24 cellular contexts compared by ENCODE assay signal in genomic region chr9:69535911-69536310, GRCh38.
A peak's percentile ranks its signal among the peaks of the same experiment; 100 is the strongest.
DNase-seq lines count a peak whose midpoint lies in the region; ATAC-seq and TF ChIP-seq lines count a peak whose summit lies in the region.
"Had no signal": no experiment of that assay in that cellular context is flagged by ENCODE, and none has a peak within 500 bp of the region (broad histone marks: within the 10 kb centered on the region; RNA-seq: fewer than 3 reads in every experiment).

No MANE protein-coding gene starts in this region.

- no peak overlapping the region for H3K9ac ChIP-seq in fibroblast of lung (ENCODE audit: insufficient read depth, low read length)

- POLR2A ChIA-PET in BJ (lab: Charles Lee), result no interaction called here

- H3K36me3 ChIP-seq in BJ (ENCODE audit: control insufficient read depth, insufficient read depth, low read length) (no peaks in the 10 kb centered on the region), fibroblast of lung (ENCODE audit: control insufficient read depth, insufficient read depth, low read length) (no peaks in the 10 kb centered on the region)
- H3K36me3 ChIP-seq: gastrocnemius medialis, upper lobe of right lung, WERI-Rb-1 had no signal

- H4K20me1 ChIP-seq in fibroblast of lung (ENCODE audit: control insufficient read depth, extremely low read depth, insufficient read depth, low read length), result no peaks in the 10 kb centered on the region

- no peak overlapping the region for H2AFZ ChIP-seq in fibroblast of lung (ENCODE audit: low read length)
- H2AFZ ChIP-seq: GM23338 had no signal

- H3K79me2 ChIP-seq in fibroblast of lung (ENCODE audit: control insufficient read depth, insufficient read depth, low read length), result no peaks in the 10 kb centered on the region

- no peak overlapping the region for H3K4me2 ChIP-seq in fibroblast of lung (ENCODE audit: extremely low read depth, insufficient read depth, low read length)
- H3K4me2 ChIP-seq: GM23338 had no signal

- H3K4me3 ChIP-seq in BJ (ENCODE audit: low read depth, low read length) (no peak overlapping the region), fibroblast of lung (replicated peaks in 1 of 4; ENCODE audit: control extremely low read depth in 1 of 4, insufficient read depth in 1 of 4, low read depth in 3 of 4, low read length in 4 of 4) (no peak overlapping the region), skeletal muscle cell (ENCODE audit: low read depth, low read length) (no peak overlapping the region)
- H3K4me3 ChIP-seq: gastrocnemius medialis, GM23338, upper lobe of right lung had no signal

- H3K27ac ChIP-seq in fibroblast of lung (ENCODE audit: insufficient read depth, low read length), result peak overlapping the region; percentile 9
- H3K27ac ChIP-seq: gastrocnemius medialis, upper lobe of right lung, WERI-Rb-1 had no signal

- CTCF ChIA-PET in BJ (lab: Yijun Ruan, JAX), result no interaction called here

- H3K9me3 ChIP-seq in fibroblast of lung (ENCODE audit: control insufficient read depth, insufficient read depth, low read depth, low read length), result no peaks in the 10 kb centered on the region
- H3K9me3 ChIP-seq: gastrocnemius medialis, upper lobe of right lung had no signal

- TF ChIP-seq CTCF in BJ (IDR thresholded peaks at IDR 0.05; ENCODE audit: insufficient read depth, low read depth, low read length) (no peak), fibroblast of lung (conservative IDR thresholded peaks at IDR 0.05 in 1 of 2, IDR thresholded peaks at IDR 0.05 in 1 of 2; ENCODE audit: low read depth in 1 of 2, low read length in 2 of 2) (no peak)

- peak; percentile 10 for DNase-seq in BJ (ENCODE audit: low read depth)
- DNase-seq in LHCN-M2 (ENCODE audit: low read depth), result peak; percentile 26
- DNase-seq in fibroblast of lung (ENCODE audit: low read depth in 2 of 2), result peak; percentile 9 to 38
- DNase-seq in skeletal muscle cell (ENCODE audit: low read depth), result peak; percentile 13
- DNase-seq in COLO668 (lab: John Stamatoyannopoulos, UW; ENCODE audit: unreplicated experiment), result no peak
- no peak for DNase-seq in NCI-H2171 (lab: John Stamatoyannopoulos, UW)
- DNase-seq: activated CD4-positive, alpha-beta T cell treated with anti-CD3 and anti-CD28 coated beads, Interleukin-2, amount 10 ng/mL, durations not matched to agents 24 days and 14 days; activated naive CD4-positive, alpha-beta T cell treated with anti-CD3 and anti-CD28 coated beads for 36 hours; amniotic stem cell; CD8-positive, alpha-beta T cell; cortex of kidney; DMS153; gastrocnemius medialis; GDM1; hypothalamus; KG1; natural killer cell; NCI-H1436 treated with DMSO at 0.1 percent for 48 hours; NCI-H524 treated with DMSO at 0.1 percent for 48 hours; substantia nigra; upper lobe of right lung; WERI-Rb-1 had no signal

- H3K27me3 ChIP-seq in BJ (ENCODE audit: control insufficient read depth, insufficient read depth, low read length), result no peaks in the 10 kb centered on the region
- no peaks in the 10 kb centered on the region for H3K27me3 ChIP-seq in fibroblast of lung (ENCODE audit: control insufficient read depth, insufficient read depth, low read length)
- H3K27me3 ChIP-seq: gastrocnemius medialis, upper lobe of right lung had no signal

- no peak for ATAC-seq in GM18870 (IDR thresholded peaks at IDR 0.05; ENCODE audit: unreplicated experiment)
- ATAC-seq: CD8-positive, alpha-beta T cell; gastrocnemius medialis; GM23338; natural killer cell; upper lobe of right lung had no signal

- H3K4me1 ChIP-seq in fibroblast of lung (ENCODE audit: control insufficient read depth, extremely low read depth, insufficient read depth, low read length), result no peaks in the 10 kb centered on the region
- H3K4me1 ChIP-seq: gastrocnemius medialis, upper lobe of right lung had no signal

Comparison
In these comparisons a context has a peak if more than half of its experiments do, and no peak if none do; other contexts are left out.
1. DNase-seq: peak in BJ (single experiment), LHCN-M2 (single experiment), fibroblast of lung (2 of 2) and skeletal muscle cell (single experiment); none in COLO668 (single experiment) and NCI-H2171 (single experiment).